ENCODE assay signal across 1 cellular context in genomic region chr3:49906004-49906860, GRCh38.
TF ChIP-seq lines count a peak whose summit lies in the region.

No MANE protein-coding gene starts in this region.

TF ChIP-seq in HepG2, 621 proteins besides CTCF, POLR2A, EP300 and RAD21 (continued from another document):
- no peak for TF ChIP-seq KIAA2018 (CRISPR knock-in tag; IDR thresholded peaks at IDR 0.05; ENCODE audit: borderline replicate concordance)
- no peak for TF ChIP-seq ZNF276 (CRISPR knock-in tag; IDR thresholded peaks at IDR 0.05; ENCODE audit: low read depth)
